ENCODE assay signal across 10 cellular contexts in genomic region chr2:134145519-134145918, GRCh38.
"Had no signal": no experiment of that assay in that cellular context is flagged by ENCODE, and none has a peak within 500 bp of the region (broad histone marks: within the 10 kb centered on the region; RNA-seq: fewer than 3 reads in every experiment).

No MANE protein-coding gene starts in this region.

- H3K27me3 ChIP-seq: esophagus squamous epithelium, suprapubic skin had no signal

- H3K9me3 Mint-ChIP-seq: nephron progenitor cell; stimulated activated naive CD8-positive, alpha-beta T cell treated with anti-CD3 and anti-CD28 coated beads, Interleukin-15, Interleukin-2, amounts not matched to agents 100 ng/mL and 50 ng/mL, for 24 hours had no signal

- H3K4me3 Mint-ChIP-seq: nephron progenitor cell; stimulated activated naive CD8-positive, alpha-beta T cell treated with anti-CD3 and anti-CD28 coated beads, Interleukin-15, Interleukin-2, amounts not matched to agents 100 ng/mL and 50 ng/mL, for 24 hours had no signal

- H3K36me3 ChIP-seq: esophagus squamous epithelium, suprapubic skin had no signal

- H3K27ac ChIP-seq: esophagus squamous epithelium, suprapubic skin had no signal

- H3K27me3 Mint-ChIP-seq: stimulated activated naive CD8-positive, alpha-beta T cell treated with anti-CD3 and anti-CD28 coated beads, Interleukin-15, Interleukin-2, amounts not matched to agents 100 ng/mL and 50 ng/mL, for 24 hours had no signal

- H3K9me3 ChIP-seq: esophagus squamous epithelium, suprapubic skin had no signal

- H3K4me3 ChIP-seq: esophagus squamous epithelium, suprapubic skin had no signal

- H3K27ac Mint-ChIP-seq: nephron progenitor cell; stimulated activated naive CD8-positive, alpha-beta T cell treated with anti-CD3 and anti-CD28 coated beads, Interleukin-15, Interleukin-2, amounts not matched to agents 100 ng/mL and 50 ng/mL, for 24 hours had no signal

- DNase-seq: activated CD4-positive, alpha-beta T cell treated with anti-CD3 and anti-CD28 coated beads, Interleukin-2, amount 50 U/mL, for 48 hours; activated naive CD4-positive, alpha-beta T cell treated with anti-CD3 and anti-CD28 coated beads, Interleukin-2, amount 50 U/mL, for 16 hours; esophagus squamous epithelium; hippocampal formation; mesendoderm; nephron progenitor cell; occipital lobe; stimulated activated CD4-positive, alpha-beta T cell treated with anti-CD3 and anti-CD28 coated beads, Interleukin-2, amount 100 ng/mL, for 48 hours had no signal
